In genomic region chr6:52966101-52966500, GRCh38 we compare ENCODE assay signal across 38 cellular contexts. TPM values are rescaled to one million over a fixed set of nuclear protein-coding genes. Genes with fewer than 3 reads are reported as not detected.
"Had no signal": no experiment of that assay in that cellular context is flagged by ENCODE, and none has a peak within 500 bp of the region (broad histone marks: within the 10 kb centered on the region; RNA-seq: fewer than 3 reads in every experiment).

No MANE protein-coding gene starts in this region.

- H3K27me3 Mint-ChIP-seq: activated B cell treated with CpG ODN at 0.5 μM for 24 hours; activated CD8-positive, alpha-beta T cell treated with anti-CD3 and anti-CD28 coated beads for 36 hours had no signal

- DNase-seq: activated B cell treated with CpG ODN at 0.5 μM for 24 hours; activated CD4-positive, alpha-beta memory T cell treated with anti-CD3 and anti-CD28 coated beads for 36 hours; activated CD4-positive, alpha-beta T cell treated with anti-CD3 and anti-CD28 coated beads for 4 hours; activated CD4-positive, alpha-beta T cell treated with anti-CD3 and anti-CD28 coated beads, Interleukin-2, amount 10 ng/mL, durations not matched to agents 24 days and 14 days; activated CD4-positive, alpha-beta T cell treated with anti-CD3 and anti-CD28 coated beads, Interleukin-2, amount 50 U/mL, for 1 hour; activated CD4-positive, alpha-beta T cell treated with anti-CD3 and anti-CD28 coated beads, Interleukin-2, amount 50 U/mL, for 4 hours; activated CD4-positive, CD25-positive, alpha-beta regulatory T cell treated with anti-CD3 and anti-CD28 coated beads, Interleukin-2, amount 50 U/mL, for 72 hours; activated CD8-positive, alpha-beta memory T cell treated with anti-CD3 and anti-CD28 coated beads, Interleukin-2, amount 50 U/mL, for 4 hours; activated CD8-positive, alpha-beta T cell treated with anti-CD3 and anti-CD28 coated beads for 36 hours; activated effector memory CD4-positive, alpha-beta T cell treated with anti-CD3 and anti-CD28 coated beads, Interleukin-2, amount 50 U/mL, for 16 hours; activated gamma-delta T cell treated with Interleukin-2 at 50 U/mL for 16 hours; activated naive CD4-positive, alpha-beta T cell; activated naive CD4-positive, alpha-beta T cell treated with anti-CD3 and anti-CD28 coated beads for 36 hours; activated naive CD4-positive, alpha-beta T cell treated with anti-CD3 and anti-CD28 coated beads, Interleukin-2, amount 50 U/mL, for 16 hours; activated naive CD8-positive, alpha-beta T cell treated with anti-CD3 and anti-CD28 coated beads for 36 hours; activated T-cell treated with anti-CD3 and anti-CD28 coated beads for 4 hours; activated T-cell treated with anti-CD3 and anti-CD28 coated beads, Interleukin-2, amount 50 U/mL, for 1 hour; activated T-cell treated with anti-CD3 and anti-CD28 coated beads, Interleukin-2, amount 50 U/mL, for 4 hours; activated T-cell treated with anti-CD3 and anti-CD28 coated beads, Interleukin-2, amount 50 U/mL, for 72 hours; adrenal gland; amniotic stem cell; aorta; caudate nucleus; T-helper 1 cell; T-helper 2 cell; T-helper 9 cell had no signal

- H3K4me1 Mint-ChIP-seq: activated B cell treated with CpG ODN at 0.5 μM for 24 hours; activated T-helper 17 cell treated with anti-CD3 and anti-CD28 coated beads, Interleukin-2, amount 50 U/mL, for 72 hours; brain; central memory CD8-positive, alpha-beta T cell had no signal

- H3K9me3 ChIP-seq: adrenal gland had no signal

- H3K4me3 Mint-ChIP-seq: activated B cell treated with CpG ODN at 0.5 μM for 24 hours; activated CD4-positive, alpha-beta memory T cell treated with anti-CD3 and anti-CD28 coated beads for 36 hours; activated CD4-positive, alpha-beta T cell treated with anti-CD3 and anti-CD28 coated beads, Interleukin-2, amount 10 ng/mL, durations not matched to agents 24 days and 14 days; activated CD8-positive, alpha-beta T cell treated with anti-CD3 and anti-CD28 coated beads for 36 hours; activated naive CD4-positive, alpha-beta T cell treated with anti-CD3 and anti-CD28 coated beads for 36 hours; activated naive CD8-positive, alpha-beta T cell treated with anti-CD3 and anti-CD28 coated beads for 36 hours; activated T-cell treated with anti-CD3 and anti-CD28 coated beads, Interleukin-2, amount 50 U/mL, for 4 hours; activated T-cell treated with anti-CD3 and anti-CD28 coated beads, Interleukin-2, amount 50 U/mL, for 72 hours; activated T-helper 1 cell treated with anti-CD3 and anti-CD28 coated beads, Interleukin-12 subunit alpha, Interleukin-12 subunit beta, Interleukin-2, Interleukin-4 antibody, amounts not matched to agents 30 ng/mL and 10 ng/mL and 1 ng/mL, durations not matched to agents 14 hours and 24 hours and 36 hours; activated T-helper 17 cell treated with anti-CD3 and anti-CD28 coated beads, Interleukin-2, amount 50 U/mL, for 72 hours; brain; central memory CD8-positive, alpha-beta T cell; T-helper 1 cell treated with Interleukin-12 subunit alpha and Interleukin-12 subunit beta and Interleukin-4 antibody, amounts not matched to agents 30 μg/mL and 1 μg/mL, for 36 hours; T-helper 2 cell treated with Interferon-gamma antibody and Interleukin-4, amounts not matched to agents 5 μg/mL and 100 μg/mL, for 36 hours had no signal

- H3K27me3 ChIP-seq: adrenal gland, cardiac muscle cell had no signal

- ATAC-seq: activated CD8-positive, alpha-beta T cell treated with anti-CD3 and anti-CD28 coated beads for 36 hours; activated naive CD4-positive, alpha-beta T cell treated with anti-CD3 and anti-CD28 coated beads, Interleukin-2, amount 50 U/mL, for 72 hours; activated T-cell treated with anti-CD3 and anti-CD28 coated beads, Interleukin-2, amount 50 U/mL, for 4 hours; activated T-cell treated with anti-CD3 and anti-CD28 coated beads, Interleukin-2, amount 50 U/mL, for 72 hours; activated T-helper 17 cell treated with anti-CD3 and anti-CD28 coated beads, Interleukin-2, amount 50 U/mL, for 72 hours had no signal

- H3K4me3 ChIP-seq: adrenal gland, cardiac muscle cell had no signal

- H3K27ac ChIP-seq: adrenal gland, cardiac muscle cell, VCaP had no signal

- H3K36me3 ChIP-seq: adrenal gland, cardiac muscle cell had no signal

- H3K4me1 ChIP-seq: adrenal gland had no signal

- H3K9me3 Mint-ChIP-seq: activated CD4-positive, alpha-beta memory T cell treated with anti-CD3 and anti-CD28 coated beads for 36 hours; activated CD8-positive, alpha-beta T cell treated with anti-CD3 and anti-CD28 coated beads for 36 hours; activated naive CD4-positive, alpha-beta T cell treated with anti-CD3 and anti-CD28 coated beads for 36 hours; activated naive CD4-positive, alpha-beta T cell treated with anti-CD3 and anti-CD28 coated beads, Interleukin-2, amount 50 U/mL, for 72 hours; activated naive CD8-positive, alpha-beta T cell treated with anti-CD3 and anti-CD28 coated beads for 36 hours; activated T-cell treated with anti-CD3 and anti-CD28 coated beads, Interleukin-2, amount 50 U/mL, for 4 hours; activated T-cell treated with anti-CD3 and anti-CD28 coated beads, Interleukin-2, amount 50 U/mL, for 72 hours; activated T-helper 1 cell treated with anti-CD3 and anti-CD28 coated beads, Interleukin-12 subunit alpha, Interleukin-12 subunit beta, Interleukin-2, Interleukin-4 antibody, amounts not matched to agents 30 ng/mL and 10 ng/mL and 1 ng/mL, durations not matched to agents 14 hours and 24 hours and 36 hours; activated T-helper 17 cell treated with anti-CD3 and anti-CD28 coated beads, Interleukin-2, amount 50 U/mL, for 72 hours; central memory CD8-positive, alpha-beta T cell; T-helper 1 cell treated with Interleukin-12 subunit alpha and Interleukin-12 subunit beta and Interleukin-4 antibody, amounts not matched to agents 30 μg/mL and 1 μg/mL, for 36 hours; T-helper 2 cell treated with Interferon-gamma antibody and Interleukin-4, amounts not matched to agents 5 μg/mL and 100 μg/mL, for 36 hours had no signal

- H3K36me3 Mint-ChIP-seq: activated CD4-positive, alpha-beta memory T cell treated with anti-CD3 and anti-CD28 coated beads for 36 hours; activated naive CD4-positive, alpha-beta T cell treated with anti-CD3 and anti-CD28 coated beads, Interleukin-2, amount 50 U/mL, for 72 hours; activated naive CD8-positive, alpha-beta T cell treated with anti-CD3 and anti-CD28 coated beads for 36 hours; brain had no signal

- H3K27ac Mint-ChIP-seq: activated B cell treated with CpG ODN at 0.5 μM for 24 hours; activated CD4-positive, alpha-beta memory T cell treated with anti-CD3 and anti-CD28 coated beads for 36 hours; activated CD4-positive, alpha-beta T cell treated with anti-CD3 and anti-CD28 coated beads, Interleukin-2, amount 10 ng/mL, durations not matched to agents 24 days and 14 days; activated CD8-positive, alpha-beta T cell treated with anti-CD3 and anti-CD28 coated beads for 36 hours; activated naive CD4-positive, alpha-beta T cell treated with anti-CD3 and anti-CD28 coated beads for 36 hours; activated naive CD4-positive, alpha-beta T cell treated with anti-CD3 and anti-CD28 coated beads, Interleukin-2, amount 50 U/mL, for 72 hours; activated naive CD8-positive, alpha-beta T cell treated with anti-CD3 and anti-CD28 coated beads for 36 hours; activated T-cell treated with anti-CD3 and anti-CD28 coated beads, Interleukin-2, amount 50 U/mL, for 72 hours; activated T-helper 1 cell treated with anti-CD3 and anti-CD28 coated beads, Interleukin-12 subunit alpha, Interleukin-12 subunit beta, Interleukin-2, Interleukin-4 antibody, amounts not matched to agents 30 ng/mL and 10 ng/mL and 1 ng/mL, durations not matched to agents 14 hours and 24 hours and 36 hours; activated T-helper 17 cell treated with anti-CD3 and anti-CD28 coated beads, Interleukin-2, amount 50 U/mL, for 72 hours; brain; T-helper 1 cell treated with Interleukin-12 subunit alpha and Interleukin-12 subunit beta and Interleukin-4 antibody, amounts not matched to agents 30 μg/mL and 1 μg/mL, for 36 hours; T-helper 2 cell treated with Interferon-gamma antibody and Interleukin-4, amounts not matched to agents 5 μg/mL and 100 μg/mL, for 36 hours had no signal

RNA-seq across cellular contexts. Expression of gene GSTA3, which starts 56.6 kb away (rescaled TPM):
- total RNA-seq: activated B cell treated with CpG ODN at 0.5 μM for 24 hours; activated CD4-positive, alpha-beta memory T cell treated with anti-CD3 and anti-CD28 coated beads for 36 hours; activated CD4-positive, alpha-beta T cell treated with anti-CD3 and anti-CD28 coated beads, Interleukin-2, amount 10 ng/mL, durations not matched to agents 24 days and 14 days; activated CD8-positive, alpha-beta memory T cell treated with anti-CD3 and anti-CD28 coated beads for 36 hours; activated CD8-positive, alpha-beta T cell treated with anti-CD3 and anti-CD28 coated beads for 36 hours; activated naive CD4-positive, alpha-beta T cell treated with anti-CD3 and anti-CD28 coated beads for 36 hours; activated naive CD4-positive, alpha-beta T cell treated with anti-CD3 and anti-CD28 coated beads, Interleukin-2, amount 50 U/mL, for 72 hours; activated naive CD8-positive, alpha-beta T cell treated with anti-CD3 and anti-CD28 coated beads for 36 hours; activated T-cell treated with anti-CD3 and anti-CD28 coated beads, Interleukin-2, amount 50 U/mL, for 4 hours; activated T-cell treated with anti-CD3 and anti-CD28 coated beads, Interleukin-2, amount 50 U/mL, for 72 hours; activated T-helper 1 cell treated with anti-CD3 and anti-CD28 coated beads, Interleukin-12 subunit alpha, Interleukin-12 subunit beta, Interleukin-2, Interleukin-4 antibody, amounts not matched to agents 30 ng/mL and 10 ng/mL and 1 ng/mL, durations not matched to agents 14 hours and 24 hours and 36 hours; activated T-helper 17 cell treated with anti-CD3 and anti-CD28 coated beads, Interleukin-2, amount 50 U/mL, for 72 hours; aorta; bronchial epithelial cell; cardiac muscle cell; cerebellum had no signal
- polyA plus RNA-seq: aorta, cardiac muscle cell had no signal
